ENCODE assay signal across 21 cellular contexts in the genomic region with DNA sequence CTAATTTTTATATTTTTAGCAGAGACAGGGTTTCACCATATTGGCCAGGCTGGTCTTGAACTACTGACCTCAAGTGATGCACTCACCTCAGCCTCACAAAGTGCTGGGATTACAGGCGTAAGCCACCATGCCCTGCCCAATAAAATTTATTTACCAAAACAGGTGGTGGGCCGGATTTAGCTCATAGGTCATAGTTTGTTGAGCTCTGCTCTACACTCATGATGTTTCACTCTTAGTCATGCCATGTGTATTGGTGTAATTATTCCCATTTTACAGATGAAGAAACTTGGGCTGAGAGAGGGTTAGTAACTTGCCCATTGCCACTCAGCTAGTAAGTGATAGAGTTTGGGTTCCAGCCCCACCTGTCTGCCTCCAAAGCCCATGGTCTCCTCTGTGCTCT.
"Had no signal": no experiment of that assay in that cellular context is flagged by ENCODE, and none has a peak within 500 bp of the region (broad histone marks: within the 10 kb centered on the region; RNA-seq: fewer than 3 reads in every experiment).

No MANE protein-coding gene starts in this region.

- H3K27ac ChIP-seq: esophagus squamous epithelium, gastroesophageal sphincter, neutrophil, right atrium auricular region, sigmoid colon, stomach, thoracic aorta, transverse colon had no signal

- H3K4me1 ChIP-seq: esophagus squamous epithelium, right atrium auricular region had no signal

- H3K9me3 Mint-ChIP-seq: naive thymus-derived CD4-positive, alpha-beta T cell; nephron progenitor cell had no signal

- H3K27me3 ChIP-seq: esophagus squamous epithelium, gastroesophageal sphincter, neutrophil, right atrium auricular region, sigmoid colon, stomach, transverse colon had no signal

- H3K36me3 ChIP-seq: gastroesophageal sphincter, neutrophil, right atrium auricular region, sigmoid colon, stomach, thoracic aorta, transverse colon had no signal

- H3K27ac Mint-ChIP-seq: naive thymus-derived CD4-positive, alpha-beta T cell; nephron progenitor cell had no signal

- H3K36me3 Mint-ChIP-seq: naive thymus-derived CD4-positive, alpha-beta T cell had no signal

- DNase-seq: effector memory CD4-positive, alpha-beta T cell; esophagus squamous epithelium; foreskin fibroblast; glutamatergic neuron; islet precursor cell; mammary epithelial cell; naive thymus-derived CD4-positive, alpha-beta T cell; nephron progenitor cell; posterior cingulate gyrus; sigmoid colon; small intestine; stimulated activated CD4-positive, alpha-beta T cell treated with anti-CD3 and anti-CD28 coated beads, Interleukin-12 subunit alpha, Interleukin-12 subunit beta, amount 100 ng/mL, for 4 hours; stimulated activated naive CD4-positive, alpha-beta T cell; stomach; substantia nigra; transverse colon had no signal

- H3K4me3 ChIP-seq: esophagus squamous epithelium, gastroesophageal sphincter, right atrium auricular region, sigmoid colon, stomach, thoracic aorta, transverse colon had no signal

- ATAC-seq: gastroesophageal sphincter; left lobe of liver; naive thymus-derived CD4-positive, alpha-beta T cell had no signal

- H3K4me3 Mint-ChIP-seq: naive thymus-derived CD4-positive, alpha-beta T cell; nephron progenitor cell had no signal

- H3K9me3 ChIP-seq: esophagus squamous epithelium, gastroesophageal sphincter, neutrophil, right atrium auricular region, sigmoid colon, stomach, thoracic aorta, transverse colon had no signal
